In the genomic region with DNA sequence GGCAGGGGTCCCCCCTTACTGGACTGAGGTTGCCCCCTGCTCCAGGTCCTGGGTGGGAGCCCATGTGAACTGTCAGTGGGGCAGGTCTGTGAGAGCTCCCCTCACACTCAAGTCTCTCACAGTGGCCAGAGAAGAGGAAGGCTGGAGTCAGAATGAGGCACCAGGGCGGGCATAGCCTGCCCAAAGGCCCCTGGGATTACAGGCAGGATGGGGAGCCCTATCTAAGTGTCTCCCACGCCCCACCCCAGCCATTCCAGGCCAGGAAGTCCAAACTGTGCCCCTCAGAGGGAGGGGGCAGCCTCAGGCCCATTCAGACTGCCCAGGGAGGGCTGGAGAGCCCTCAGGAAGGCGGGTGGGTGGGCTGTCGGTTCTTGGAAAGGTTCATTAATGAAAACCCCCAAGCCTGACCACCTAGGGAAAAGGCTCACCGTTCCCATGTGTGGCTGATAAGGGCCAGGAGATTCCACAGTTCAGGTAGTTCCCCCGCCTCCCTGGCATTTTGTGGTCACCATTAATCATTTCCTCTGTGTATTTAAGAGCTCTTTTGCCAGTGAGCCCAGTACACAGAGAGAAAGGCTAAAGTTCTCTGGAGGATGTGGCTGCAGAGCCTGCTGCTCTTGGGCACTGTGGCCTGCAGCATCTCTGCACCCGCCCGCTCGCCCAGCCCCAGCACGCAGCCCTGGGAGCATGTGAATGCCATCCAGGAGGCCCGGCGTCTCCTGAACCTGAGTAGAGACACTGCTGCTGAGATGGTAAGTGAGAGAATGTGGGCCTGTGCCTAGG, we compare ENCODE assay signal across 1 cellular context.
TF ChIP-seq lines count a peak whose summit lies in the region.

A gene (plus strand): TSS at position 559 of the 783 bp plus-strand sequence. CDS start 35 bp downstream, at position 594.

TF ChIP-seq in H1, 55 proteins besides CTCF, POLR2A, EP300 and RAD21 (continued from another document):
- TF ChIP-seq TAF1 (IDR thresholded peaks at IDR 0.05; ENCODE audit: low read depth, low read length) = no peak
- TF ChIP-seq, protein P1, sequence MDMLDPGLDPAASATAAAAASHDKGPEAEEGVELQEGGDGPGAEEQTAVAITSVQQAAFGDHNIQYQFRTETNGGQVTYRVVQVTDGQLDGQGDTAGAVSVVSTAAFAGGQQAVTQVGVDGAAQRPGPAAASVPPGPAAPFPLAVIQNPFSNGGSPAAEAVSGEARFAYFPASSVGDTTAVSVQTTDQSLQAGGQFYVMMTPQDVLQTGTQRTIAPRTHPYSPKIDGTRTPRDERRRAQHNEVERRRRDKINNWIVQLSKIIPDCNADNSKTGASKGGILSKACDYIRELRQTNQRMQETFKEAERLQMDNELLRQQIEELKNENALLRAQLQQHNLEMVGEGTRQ (IDR thresholded peaks at IDR 0.05; ENCODE audit: low read length) = no peak
- no peak for TF ChIP-seq SAP30 (IDR thresholded peaks at IDR 0.05; ENCODE audit: insufficient read depth, insufficient replicate concordance, low read length)
- TF ChIP-seq TEAD4 (IDR thresholded peaks at IDR 0.05; ENCODE audit: low read depth, low read length) = no peak
- no peak for TF ChIP-seq HDAC2 (IDR thresholded peaks at IDR 0.05; ENCODE audit: borderline replicate concordance in 1 of 2, low read depth in 2 of 2, low read length in 2 of 2)
- no peak for TF ChIP-seq BCL11A (IDR thresholded peaks at IDR 0.05; ENCODE audit: low read depth in 2 of 2, low read length in 2 of 2)
- TF ChIP-seq SIRT6 (IDR thresholded peaks at IDR 0.05; ENCODE audit: low read length) = no peak
- no peak for TF ChIP-seq SP2 (IDR thresholded peaks at IDR 0.05; ENCODE audit: low read length)
- TF ChIP-seq TCF12 (IDR thresholded peaks at IDR 0.05; ENCODE audit: low read depth, low read length) = no peak
- no peak for TF ChIP-seq JUN (IDR thresholded peaks at IDR 0.05; ENCODE audit: low read depth, low read length)
- TF ChIP-seq GTF2F1 (IDR thresholded peaks at IDR 0.05; ENCODE audit: borderline replicate concordance, low read depth, low read length) = no peak
TF ChIP-seq in H1: peak in this region for 0.
